In genomic region chr15:62972814-62973213, GRCh38 we compare ENCODE assay signal across 2 cellular contexts.
TF ChIP-seq lines count a peak whose summit lies in the region.

No MANE protein-coding gene starts in this region.

TF ChIP-seq in endothelial cell of umbilical vein, 7 proteins besides CTCF, POLR2A, EP300 and RAD21:
- no peak for TF ChIP-seq POLR2AphosphoS5 (IDR thresholded peaks at IDR 0.05; ENCODE audit: insufficient read depth, low read depth, low read length)
- TF ChIP-seq FOS (IDR thresholded peaks at IDR 0.05; ENCODE audit: borderline replicate concordance, insufficient read depth, low read length): no peak
- no peak for TF ChIP-seq EZH2 (IDR thresholded peaks at IDR 0.05; ENCODE audit: borderline replicate concordance, low read depth, low read length, severe bottlenecking)
TF ChIP-seq in endothelial cell of umbilical vein: peak in this region for 0.

TF ChIP-seq in HepG2, 621 proteins besides CTCF, POLR2A, EP300 and RAD21:
- TF ChIP-seq BORCS8-MEF2B (CRISPR knock-in tag; IDR thresholded peaks at IDR 0.05) (no peak), CEBPB (IDR thresholded peaks at IDR 0.05; ENCODE audit: borderline replicate concordance, low read depth, low read length) (peak; percentile 12; the same call in 1 of the 2 replicates)
TF ChIP-seq in HepG2: peak in this region for 1.
